ENCODE assay signal across 21 cellular contexts in genomic region chr14:104747876-104748275, GRCh38. TPM values are rescaled to one million over a fixed set of nuclear protein-coding genes. Genes with fewer than 3 reads are reported as not detected.
DNase-seq lines count a peak whose midpoint lies in the region; ATAC-seq and TF ChIP-seq lines count a peak whose summit lies in the region.
"Had no signal": no experiment of that assay in that cellular context is flagged by ENCODE, and none has a peak within 500 bp of the region (broad histone marks: within the 10 kb centered on the region; RNA-seq: fewer than 3 reads in every experiment).

No MANE protein-coding gene starts in this region.

- no peaks in the 10 kb centered on the region for H3K9me3 ChIP-seq in osteoblast (ENCODE audit: low read depth, low read length)
- no peaks in the 10 kb centered on the region for H3K9me3 ChIP-seq in upper lobe of left lung
- H3K9me3 ChIP-seq in CD4-positive, alpha-beta T cell (ENCODE audit: control insufficient read depth, low read length), result no peaks in the 10 kb centered on the region
- H3K9me3 ChIP-seq: neutrophil had no signal

- H3K4me3 ChIP-seq in osteoblast (ENCODE audit: insufficient read depth, low read length) (no peak overlapping the region), upper lobe of left lung (no peak overlapping the region)
- H3K4me3 ChIP-seq: SJSA1 had no signal

- TF ChIP-seq EP300 in upper lobe of left lung (IDR thresholded peaks at IDR 0.05), result no peak

- no peaks in the 10 kb centered on the region for H3K9me3 Mint-ChIP-seq in CD4-positive, alpha-beta T cell
- H3K9me3 Mint-ChIP-seq: activated T-helper 2 cell treated with anti-CD3 and anti-CD28 coated beads, Interferon-gamma antibody, Interleukin-2, Interleukin-4, amounts not matched to agents 10 μg/mL and 5 μg/mL and 100 μg/mL, durations not matched to agents 14 hours and 24 hours and 36 hours; T-helper 2 cell treated with Interferon-gamma antibody and Interleukin-4, amounts not matched to agents 5 μg/mL and 100 μg/mL, for 36 hours had no signal

- no peak overlapping the region for H3K4me3 Mint-ChIP-seq in CD4-positive, alpha-beta T cell
- H3K4me3 Mint-ChIP-seq: B cell; T-helper 2 cell treated with Interferon-gamma antibody and Interleukin-4, amounts not matched to agents 5 μg/mL and 100 μg/mL, for 36 hours had no signal

- POLR2A ChIA-PET in CD4-positive, alpha-beta T cell (lab: Charles Lee), result no interaction called here

- H3K4me1 ChIP-seq in osteoblast (ENCODE audit: insufficient read depth, low read length), result peaks cover 32% of the 10 kb centered on the region
- peaks cover 7 to 26% (median 10%) of the 10 kb centered on the region in 4 donors for H3K4me1 ChIP-seq in upper lobe of left lung

- peaks cover 5% of the 10 kb centered on the region for H3K36me3 Mint-ChIP-seq in CD4-positive, alpha-beta T cell (ENCODE audit: low read depth)

- TF ChIP-seq POLR2A in upper lobe of left lung (IDR thresholded peaks at IDR 0.05), result no peak

- H4K20me1 ChIP-seq in osteoblast (ENCODE audit: insufficient read depth, low read length), result no peaks in the 10 kb centered on the region

- no peaks in the 10 kb centered on the region for H3K36me3 ChIP-seq in osteoblast (ENCODE audit: insufficient read depth, low read length)
- peaks cover 0 to 6% (median 0%) of the 10 kb centered on the region in 4 donors for H3K36me3 ChIP-seq in upper lobe of left lung
- H3K36me3 ChIP-seq: neutrophil, SJSA1 had no signal

- H3K27ac ChIP-seq in osteoblast (ENCODE audit: low read depth, low read length) (no peak overlapping the region), upper lobe of left lung (peak overlapping the region in 3 of 4 donors; percentile 17 to 54 (median 23))
- H3K27ac ChIP-seq in CD4-positive, alpha-beta T cell (ENCODE audit: low read depth, low read length), result no peak overlapping the region
- H3K27ac ChIP-seq: HL-60, neutrophil, SJSA1 had no signal

- ATAC-seq in upper lobe of left lung (ENCODE audit: low FRiP score in 2 of 2), result no peak
- no peak for ATAC-seq in CD4-positive, alpha-beta T cell (ENCODE audit: poor library complexity)

- H3K4me1 Mint-ChIP-seq in CD4-positive, alpha-beta T cell (ENCODE audit: low read depth), result peaks cover 6% of the 10 kb centered on the region

- CTCF ChIA-PET in CD4-positive, alpha-beta T cell (lab: Charles Lee), result no interaction called here

- H3K79me2 ChIP-seq in osteoblast (ENCODE audit: insufficient read depth, low read length), result no peaks in the 10 kb centered on the region

- TF ChIP-seq CTCF in osteoblast (IDR thresholded peaks at IDR 0.05; ENCODE audit: extremely low read depth, low read depth, low read length), result no peak
- no peak for TF ChIP-seq CTCF in upper lobe of left lung (IDR thresholded peaks at IDR 0.05)
- no peak for TF ChIP-seq CTCF in CD4-positive, alpha-beta T cell (IDR thresholded peaks at IDR 0.05)

- DNase-seq in NCI-H1092 treated with DMSO at 0.1 percent for 48 hours (lab: John Stamatoyannopoulos, UW) (peak; percentile 28), NCI-H1092 (lab: John Stamatoyannopoulos, UW) (no peak), foreskin melanocyte (peak; percentile 83), osteoblast (ENCODE audit: insufficient read length, low spot score, missing footprints) (peak; percentile 69), upper lobe of left lung (no peak), NCI-H2227 treated with DMSO at 0.1 percent for 48 hours (lab: John Stamatoyannopoulos, UW) (no peak), kidney tubule cell (ENCODE audit: low spot score) (no peak)
- DNase-seq in CD4-positive, alpha-beta T cell, result no peak
- DNase-seq: 8988T; caudate nucleus; effector memory CD4-positive, alpha-beta T cell; hippocampal formation; NCI-H2029 treated with DMSO at 0.1 percent for 48 hours; NCI-H524 treated with DMSO at 0.1 percent for 48 hours; stimulated activated CD4-positive, alpha-beta T cell treated with anti-CD3 and anti-CD28 coated beads, Interleukin-4, amount 100 ng/mL, for 1 hour had no signal

- H3K27me3 ChIP-seq in osteoblast (ENCODE audit: insufficient read depth, low read length) (no peaks in the 10 kb centered on the region), upper lobe of left lung (no peaks in the 10 kb centered on the region)
- no peaks in the 10 kb centered on the region for H3K27me3 ChIP-seq in CD4-positive, alpha-beta T cell (ENCODE audit: control insufficient read depth, insufficient read depth, low read length)
- H3K27me3 ChIP-seq: neutrophil, SJSA1 had no signal

- no peak overlapping the region for H3K4me2 ChIP-seq in osteoblast (ENCODE audit: insufficient read depth, low read length)

- no peaks in the 10 kb centered on the region for H3K27me3 Mint-ChIP-seq in CD4-positive, alpha-beta T cell
- H3K27me3 Mint-ChIP-seq: B cell had no signal

- 64 to 79% methylated on average over 9 of the region's 9 CpGs for WGBS in upper lobe of left lung, 2 donors

- H2AFZ ChIP-seq in osteoblast (ENCODE audit: low read length), result no peak overlapping the region

- no peak overlapping the region for H3K27ac Mint-ChIP-seq in CD4-positive, alpha-beta T cell
- H3K27ac Mint-ChIP-seq: activated T-helper 2 cell treated with anti-CD3 and anti-CD28 coated beads, Interferon-gamma antibody, Interleukin-2, Interleukin-4, amounts not matched to agents 10 μg/mL and 5 μg/mL and 100 μg/mL, durations not matched to agents 14 hours and 24 hours and 36 hours; B cell; T-helper 2 cell treated with Interferon-gamma antibody and Interleukin-4, amounts not matched to agents 5 μg/mL and 100 μg/mL, for 36 hours had no signal

- intact Hi-C loops in CD4-positive, alpha-beta T cell (cut with DNase I, micrococcal nuclease), result no loop called here

RNA-seq across cellular contexts. Expression of gene SIVA1, which starts 5.1 kb away (rescaled TPM):
- total RNA-seq in osteoblast (57.2 and 62.2 TPM in 2 replicates), upper lobe of left lung (100 to 1,000 TPM in 2 of 6 donors, 10 to 100 TPM in 4; 72.3 to 241 (median 91.0) TPM)
- 100 to 1,000 TPM; 111 to 124 TPM for total RNA-seq in CD4-positive, alpha-beta T cell

RNA-seq across cellular contexts. Expression of gene ADSS1, which starts 23.8 kb away (rescaled TPM):
- total RNA-seq in osteoblast, result 2.1 and 4.3 TPM in 2 replicates
- 10 to 100 TPM in 1 of 6 donors, 1 to 10 TPM in 5; 4.9 to 34.6 (median 6.2) TPM for total RNA-seq in upper lobe of left lung
- 1 to 10 TPM; 2.0 to 2.7 TPM for total RNA-seq in CD4-positive, alpha-beta T cell

RNA-seq across cellular contexts. Expression of gene AKT1, which starts 47.7 kb away (rescaled TPM):
- total RNA-seq in osteoblast (156 and 188 TPM in 2 replicates), upper lobe of left lung (100 to 1,000 TPM; 122 to 283 (median 191) TPM)
- 10 to 100 TPM; 58.8 to 66.5 TPM for total RNA-seq in CD4-positive, alpha-beta T cell

RNA-seq across cellular contexts. Expression of gene ZBTB42, which starts 53.0 kb away (rescaled TPM):
- total RNA-seq in osteoblast (2.9 TPM in 2 replicates), upper lobe of left lung (10 to 100 TPM; 13.9 to 24.8 (median 20.9) TPM)
- 1 to 10 TPM; 2.9 to 3.0 TPM for total RNA-seq in CD4-positive, alpha-beta T cell

RNA-seq across cellular contexts. Expression of gene INF2, which starts 58.5 kb away (rescaled TPM):
- total RNA-seq in osteoblast (46.6 and 49.2 TPM in 2 replicates), upper lobe of left lung (100 to 1,000 TPM in 5 of 6 donors, 10 to 100 TPM in 1; 65.2 to 259 (median 131) TPM)
- total RNA-seq in CD4-positive, alpha-beta T cell, result 10 to 100 TPM; 74.9 to 76.9 TPM

Comparison
In these comparisons a context has a peak if more than half of its experiments do, and no peak if none do; other contexts are left out.
1. DNase-seq: peak in NCI-H1092 treated with DMSO at 0.1 percent for 48 hours (single experiment), foreskin melanocyte (single experiment) and osteoblast (single experiment); none in NCI-H1092 (single experiment), upper lobe of left lung (0 of 2), CD4-positive, alpha-beta T cell (0 of 10), NCI-H2227 treated with DMSO at 0.1 percent for 48 hours (single experiment) and kidney tubule cell (single experiment).
2. H3K27ac ChIP-seq: peak in upper lobe of left lung (3 of 4); none in osteoblast (single experiment) and CD4-positive, alpha-beta T cell (single experiment).